Comparison of ENCODE assay signal across 41 cellular contexts in genomic region chr17:79510071-79510470, GRCh38.
"Had no signal": no experiment of that assay in that cellular context is flagged by ENCODE, and none has a peak within 500 bp of the region (broad histone marks: within the 10 kb centered on the region; RNA-seq: fewer than 3 reads in every experiment).

No MANE protein-coding gene starts in this region.

- ATAC-seq: activated naive CD4-positive, alpha-beta T cell treated with anti-CD3 and anti-CD28 coated beads, Interleukin-2, amount 50 U/mL, for 72 hours; activated naive CD8-positive, alpha-beta T cell treated with anti-CD3 and anti-CD28 coated beads, Interleukin-2, amount 50 U/mL, for 24 hours; activated T-cell treated with anti-CD3 and anti-CD28 coated beads, Interleukin-2, amount 50 U/mL, for 4 hours; activated T-cell treated with anti-CD3 and anti-CD28 coated beads, Interleukin-2, amount 50 U/mL, for 72 hours; activated T-helper 17 cell treated with anti-CD3 and anti-CD28 coated beads, Interleukin-2, amount 50 U/mL, for 72 hours; body of pancreas had no signal

- DNase-seq: activated effector memory CD4-positive, alpha-beta T cell treated with anti-CD3 and anti-CD28 coated beads, Interleukin-2, amount 50 U/mL, for 16 hours; activated effector memory CD4-positive, alpha-beta T cell treated with Interleukin-2 at 50 U/mL for 16 hours; activated gamma-delta T cell; activated gamma-delta T cell treated with Interleukin-2 at 50 U/mL for 16 hours; activated naive CD4-positive, alpha-beta T cell; activated naive CD4-positive, alpha-beta T cell treated with anti-CD3 and anti-CD28 coated beads for 36 hours; activated naive CD4-positive, alpha-beta T cell treated with anti-CD3 and anti-CD28 coated beads, Interleukin-2, amount 10 ng/mL, durations not matched to agents 7 days and 5 days; activated naive CD4-positive, alpha-beta T cell treated with anti-CD3 and anti-CD28 coated beads, Interleukin-2, amount 50 U/mL, for 16 hours; activated naive CD4-positive, alpha-beta T cell treated with Interleukin-2 at 50 U/mL for 16 hours; activated naive CD8-positive, alpha-beta T cell treated with anti-CD3 and anti-CD28 coated beads for 36 hours; activated naive CD8-positive, alpha-beta T cell treated with anti-CD3 and anti-CD28 coated beads, Interleukin-2, amount 10 ng/mL, durations not matched to agents 7 days and 5 days; activated naive CD8-positive, alpha-beta T cell treated with anti-CD3 and anti-CD28 coated beads, Interleukin-2, amount 50 U/mL, for 24 hours; activated T-cell treated with anti-CD3 and anti-CD28 coated beads for 4 hours; activated T-cell treated with anti-CD3 and anti-CD28 coated beads, Interleukin-2, amount 50 U/mL, for 1 hour; activated T-cell treated with anti-CD3 and anti-CD28 coated beads, Interleukin-2, amount 50 U/mL, for 24 hours; activated T-cell treated with anti-CD3 and anti-CD28 coated beads, Interleukin-2, amount 50 U/mL, for 4 hours; activated T-cell treated with anti-CD3 and anti-CD28 coated beads, Interleukin-2, amount 50 U/mL, for 48 hours; activated T-cell treated with anti-CD3 and anti-CD28 coated beads, Interleukin-2, amount 50 U/mL, for 72 hours; adrenal gland; amniotic stem cell; amygdala; anterior cingulate cortex; aorta; body of pancreas; brain microvascular endothelial cell; caudate nucleus; central memory CD4-positive, alpha-beta T cell; cerebellar nuclear complex had no signal

- H3K27me3 ChIP-seq: ascending aorta, body of pancreas, brain microvascular endothelial cell, cardiac muscle cell had no signal

- H3K4me1 ChIP-seq: adrenal gland, ascending aorta, body of pancreas, breast epithelium had no signal

- H3K4me3 Mint-ChIP-seq: activated naive CD4-positive, alpha-beta T cell treated with anti-CD3 and anti-CD28 coated beads for 36 hours; activated naive CD4-positive, alpha-beta T cell treated with anti-CD3 and anti-CD28 coated beads, Interleukin-2, amount 10 ng/mL, durations not matched to agents 7 days and 5 days; activated naive CD4-positive, alpha-beta T cell treated with anti-CD3 and anti-CD28 coated beads, Interleukin-2, amount 50 U/mL, for 24 hours; activated naive CD8-positive, alpha-beta T cell; activated naive CD8-positive, alpha-beta T cell treated with anti-CD3 and anti-CD28 coated beads for 36 hours; activated naive CD8-positive, alpha-beta T cell treated with anti-CD3 and anti-CD28 coated beads, Interleukin-2, amount 10 ng/mL, durations not matched to agents 7 days and 5 days; activated naive CD8-positive, alpha-beta T cell treated with anti-CD3 and anti-CD28 coated beads, Interleukin-2, amount 50 U/mL, for 24 hours; activated T-cell treated with anti-CD3 and anti-CD28 coated beads, Interleukin-2, amount 50 U/mL, for 24 hours; activated T-cell treated with anti-CD3 and anti-CD28 coated beads, Interleukin-2, amount 50 U/mL, for 4 hours; activated T-cell treated with anti-CD3 and anti-CD28 coated beads, Interleukin-2, amount 50 U/mL, for 72 hours; activated T-helper 1 cell treated with anti-CD3 and anti-CD28 coated beads, Interleukin-12 subunit alpha, Interleukin-12 subunit beta, Interleukin-2, Interleukin-4 antibody, amounts not matched to agents 30 ng/mL and 10 ng/mL and 1 ng/mL, durations not matched to agents 14 hours and 24 hours and 36 hours; activated T-helper 17 cell treated with anti-CD3 and anti-CD28 coated beads, Interleukin-2, amount 50 U/mL, for 72 hours; brain; central memory CD8-positive, alpha-beta T cell had no signal

- H3K27ac ChIP-seq: adrenal gland, ascending aorta, body of pancreas, brain microvascular endothelial cell, breast epithelium, cardiac muscle cell had no signal

- FAIRE-seq: astrocyte, bronchial epithelial cell had no signal

- H3K9me3 Mint-ChIP-seq: activated naive CD4-positive, alpha-beta T cell treated with anti-CD3 and anti-CD28 coated beads, Interleukin-2, amount 50 U/mL, for 24 hours; activated naive CD8-positive, alpha-beta T cell treated with anti-CD3 and anti-CD28 coated beads, Interleukin-2, amount 50 U/mL, for 24 hours; activated T-cell treated with anti-CD3 and anti-CD28 coated beads, Interleukin-2, amount 50 U/mL, for 24 hours; activated T-cell treated with anti-CD3 and anti-CD28 coated beads, Interleukin-2, amount 50 U/mL, for 4 hours; activated T-helper 17 cell treated with anti-CD3 and anti-CD28 coated beads, Interleukin-2, amount 50 U/mL, for 72 hours; activated T-helper 2 cell treated with anti-CD3 and anti-CD28 coated beads, Interferon-gamma antibody, Interleukin-2, Interleukin-4, amounts not matched to agents 10 μg/mL and 5 μg/mL and 100 μg/mL, durations not matched to agents 14 hours and 24 hours and 36 hours; central memory CD8-positive, alpha-beta T cell had no signal

- H3K36me3 Mint-ChIP-seq: activated naive CD4-positive, alpha-beta T cell treated with anti-CD3 and anti-CD28 coated beads, Interleukin-2, amount 10 ng/mL, durations not matched to agents 7 days and 5 days; activated naive CD4-positive, alpha-beta T cell treated with anti-CD3 and anti-CD28 coated beads, Interleukin-2, amount 50 U/mL, for 24 hours; activated naive CD4-positive, alpha-beta T cell treated with anti-CD3 and anti-CD28 coated beads, Interleukin-2, amount 50 U/mL, for 72 hours; activated naive CD8-positive, alpha-beta T cell; activated naive CD8-positive, alpha-beta T cell treated with anti-CD3 and anti-CD28 coated beads for 36 hours; activated naive CD8-positive, alpha-beta T cell treated with anti-CD3 and anti-CD28 coated beads, Interleukin-2, amount 10 ng/mL, durations not matched to agents 7 days and 5 days; brain had no signal

- H3K27ac Mint-ChIP-seq: activated naive CD4-positive, alpha-beta T cell treated with anti-CD3 and anti-CD28 coated beads for 36 hours; activated naive CD4-positive, alpha-beta T cell treated with anti-CD3 and anti-CD28 coated beads, Interleukin-2, amount 10 ng/mL, durations not matched to agents 7 days and 5 days; activated naive CD4-positive, alpha-beta T cell treated with anti-CD3 and anti-CD28 coated beads, Interleukin-2, amount 50 U/mL, for 24 hours; activated naive CD4-positive, alpha-beta T cell treated with anti-CD3 and anti-CD28 coated beads, Interleukin-2, amount 50 U/mL, for 72 hours; activated naive CD8-positive, alpha-beta T cell; activated naive CD8-positive, alpha-beta T cell treated with anti-CD3 and anti-CD28 coated beads for 36 hours; activated naive CD8-positive, alpha-beta T cell treated with anti-CD3 and anti-CD28 coated beads, Interleukin-2, amount 10 ng/mL, durations not matched to agents 7 days and 5 days; activated naive CD8-positive, alpha-beta T cell treated with anti-CD3 and anti-CD28 coated beads, Interleukin-2, amount 50 U/mL, for 24 hours; activated T-cell treated with anti-CD3 and anti-CD28 coated beads, Interleukin-2, amount 50 U/mL, for 24 hours; activated T-cell treated with anti-CD3 and anti-CD28 coated beads, Interleukin-2, amount 50 U/mL, for 72 hours; activated T-helper 1 cell treated with anti-CD3 and anti-CD28 coated beads, Interleukin-12 subunit alpha, Interleukin-12 subunit beta, Interleukin-2, Interleukin-4 antibody, amounts not matched to agents 30 ng/mL and 10 ng/mL and 1 ng/mL, durations not matched to agents 14 hours and 24 hours and 36 hours; activated T-helper 17 cell treated with anti-CD3 and anti-CD28 coated beads, Interleukin-2, amount 50 U/mL, for 72 hours; activated T-helper 2 cell treated with anti-CD3 and anti-CD28 coated beads, Interferon-gamma antibody, Interleukin-2, Interleukin-4, amounts not matched to agents 10 μg/mL and 5 μg/mL and 100 μg/mL, durations not matched to agents 14 hours and 24 hours and 36 hours had no signal

- H3K4me3 ChIP-seq: adrenal gland, ascending aorta, body of pancreas, breast epithelium, cardiac muscle cell had no signal

- H3K27me3 Mint-ChIP-seq: activated naive CD8-positive, alpha-beta T cell treated with anti-CD3 and anti-CD28 coated beads for 36 hours; activated naive CD8-positive, alpha-beta T cell treated with anti-CD3 and anti-CD28 coated beads, Interleukin-2, amount 10 ng/mL, durations not matched to agents 7 days and 5 days; activated naive CD8-positive, alpha-beta T cell treated with anti-CD3 and anti-CD28 coated beads, Interleukin-2, amount 50 U/mL, for 24 hours had no signal

- H3K36me3 ChIP-seq: adrenal gland, ascending aorta, brain microvascular endothelial cell, breast epithelium, cardiac muscle cell had no signal

- H3K9me3 ChIP-seq: adrenal gland, ascending aorta, body of pancreas had no signal

- H3K4me1 Mint-ChIP-seq: activated naive CD4-positive, alpha-beta T cell treated with anti-CD3 and anti-CD28 coated beads, Interleukin-2, amount 10 ng/mL, durations not matched to agents 7 days and 5 days; activated naive CD4-positive, alpha-beta T cell treated with anti-CD3 and anti-CD28 coated beads, Interleukin-2, amount 50 U/mL, for 24 hours; activated naive CD8-positive, alpha-beta T cell treated with anti-CD3 and anti-CD28 coated beads for 36 hours; activated naive CD8-positive, alpha-beta T cell treated with anti-CD3 and anti-CD28 coated beads, Interleukin-2, amount 10 ng/mL, durations not matched to agents 7 days and 5 days; activated naive CD8-positive, alpha-beta T cell treated with anti-CD3 and anti-CD28 coated beads, Interleukin-2, amount 50 U/mL, for 24 hours; activated T-helper 17 cell treated with anti-CD3 and anti-CD28 coated beads, Interleukin-2, amount 50 U/mL, for 72 hours; central memory CD8-positive, alpha-beta T cell had no signal
